Comparison of ENCODE assay signal across 1 cellular context in the genomic region with DNA sequence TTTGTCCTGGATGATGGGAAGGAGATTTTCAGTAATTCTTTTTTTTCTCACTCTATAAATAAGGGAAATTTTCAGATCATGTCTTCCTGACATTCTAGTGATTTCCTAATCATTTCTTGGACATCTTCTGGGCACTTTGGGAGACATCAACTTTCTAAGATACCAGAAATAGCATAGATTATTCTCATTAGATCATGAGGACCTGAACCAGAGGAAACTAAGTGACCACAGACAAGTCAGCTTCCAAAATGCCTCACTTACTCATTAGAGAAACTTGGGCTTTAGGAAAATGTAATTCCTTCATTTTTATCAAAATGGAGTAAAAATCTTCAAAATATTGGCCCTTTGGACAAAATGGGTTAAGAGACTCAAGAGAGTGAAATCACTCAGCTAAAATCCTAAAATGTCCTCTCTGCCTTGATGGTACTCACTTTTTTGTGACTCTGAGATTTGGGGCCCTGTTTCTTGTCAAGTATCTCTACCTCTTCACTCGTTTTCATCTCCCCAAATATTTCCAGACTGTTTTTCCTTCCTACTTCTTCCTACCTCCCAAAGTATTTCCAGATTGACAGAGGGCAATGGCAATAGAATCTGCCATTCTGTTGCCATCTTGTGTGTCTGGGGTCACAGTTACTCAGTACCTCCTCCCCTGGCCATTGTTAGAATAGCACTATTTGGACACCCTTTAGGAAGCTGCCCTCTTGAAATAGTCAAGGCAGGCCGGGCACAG.
TF ChIP-seq lines count a peak whose summit lies in the region.

No MANE protein-coding gene starts in this region.

TF ChIP-seq in K562, 482 proteins besides CTCF, POLR2A, EP300 and RAD21 (continued from another document and continues in another):
- TF ChIP-seq, protein P1, sequence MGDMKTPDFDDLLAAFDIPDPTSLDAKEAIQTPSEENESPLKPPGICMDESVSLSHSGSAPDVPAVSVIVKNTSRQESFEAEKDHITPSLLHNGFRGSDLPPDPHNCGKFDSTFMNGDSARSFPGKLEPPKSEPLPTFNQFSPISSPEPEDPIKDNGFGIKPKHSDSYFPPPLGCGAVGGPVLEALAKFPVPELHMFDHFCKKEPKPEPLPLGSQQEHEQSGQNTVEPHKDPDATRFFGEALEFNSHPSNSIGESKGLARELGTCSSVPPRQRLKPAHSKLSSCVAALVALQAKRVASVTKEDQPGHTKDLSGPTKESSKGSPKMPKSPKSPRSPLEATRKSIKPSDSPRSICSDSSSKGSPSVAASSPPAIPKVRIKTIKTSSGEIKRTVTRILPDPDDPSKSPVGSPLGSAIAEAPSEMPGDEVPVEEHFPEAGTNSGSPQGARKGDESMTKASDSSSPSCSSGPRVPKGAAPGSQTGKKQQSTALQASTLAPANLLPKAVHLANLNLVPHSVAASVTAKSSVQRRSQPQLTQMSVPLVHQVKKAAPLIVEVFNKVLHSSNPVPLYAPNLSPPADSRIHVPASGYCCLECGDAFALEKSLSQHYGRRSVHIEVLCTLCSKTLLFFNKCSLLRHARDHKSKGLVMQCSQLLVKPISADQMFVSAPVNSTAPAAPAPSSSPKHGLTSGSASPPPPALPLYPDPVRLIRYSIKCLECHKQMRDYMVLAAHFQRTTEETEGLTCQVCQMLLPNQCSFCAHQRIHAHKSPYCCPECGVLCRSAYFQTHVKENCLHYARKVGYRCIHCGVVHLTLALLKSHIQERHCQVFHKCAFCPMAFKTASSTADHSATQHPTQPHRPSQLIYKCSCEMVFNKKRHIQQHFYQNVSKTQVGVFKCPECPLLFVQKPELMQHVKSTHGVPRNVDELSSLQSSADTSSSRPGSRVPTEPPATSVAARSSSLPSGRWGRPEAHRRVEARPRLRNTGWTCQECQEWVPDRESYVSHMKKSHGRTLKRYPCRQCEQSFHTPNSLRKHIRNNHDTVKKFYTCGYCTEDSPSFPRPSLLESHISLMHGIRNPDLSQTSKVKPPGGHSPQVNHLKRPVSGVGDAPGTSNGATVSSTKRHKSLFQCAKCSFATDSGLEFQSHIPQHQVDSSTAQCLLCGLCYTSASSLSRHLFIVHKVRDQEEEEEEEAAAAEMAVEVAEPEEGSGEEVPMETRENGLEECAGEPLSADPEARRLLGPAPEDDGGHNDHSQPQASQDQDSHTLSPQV (IDR thresholded peaks at IDR 0.05): peak; percentile 85
- no peak for TF ChIP-seq SP1 (CRISPR knock-in tag; IDR thresholded peaks at IDR 0.05)
- TF ChIP-seq ASH1L (IDR thresholded peaks at IDR 0.05; ENCODE audit: borderline replicate concordance, low read depth, partially characterized antibody): no peak
- TF ChIP-seq SMAD3 (CRISPR knock-in tag; conservative IDR thresholded peaks at IDR 0.05): 0 out of 2 replicates have a peak, but pooled peaks have one; percentile 18
- no peak for TF ChIP-seq ZSCAN29 (IDR thresholded peaks at IDR 0.05)
- TF ChIP-seq HNRNPL (IDR thresholded peaks at IDR 0.05; ENCODE audit: low read depth, low read length): no peak
- TF ChIP-seq ZNF764 (CRISPR knock-in tag; IDR thresholded peaks at IDR 0.05; ENCODE audit: low read depth): no peak
- 0 out of 2 replicates have a peak, but pooled peaks have one; percentile 26 for TF ChIP-seq CBX1 (IDR thresholded peaks at IDR 0.05; ENCODE audit: low read depth)
- TF ChIP-seq NONO (IDR thresholded peaks at IDR 0.05; ENCODE audit: low read depth in 2 of 2, low read length in 1 of 2): no peak
- TF ChIP-seq LEF1 (IDR thresholded peaks at IDR 0.05): no peak
- no peak for TF ChIP-seq PHTF2 (CRISPR knock-in tag; IDR thresholded peaks at IDR 0.05)
- no peak for TF ChIP-seq SMARCA4 (IDR thresholded peaks at IDR 0.05)
- TF ChIP-seq KDM4B (IDR thresholded peaks at IDR 0.05; ENCODE audit: borderline replicate concordance in 2 of 2, low read depth in 1 of 2): no peak
- no peak for TF ChIP-seq DNMT1 (IDR thresholded peaks at IDR 0.05)
- TF ChIP-seq ZBTB17 (CRISPR knock-in tag; IDR thresholded peaks at IDR 0.05): peak; percentile 64; the same call in 1 of the 2 replicates
- no peak for TF ChIP-seq MTA3 (IDR thresholded peaks at IDR 0.05; ENCODE audit: borderline replicate concordance)
- TF ChIP-seq, protein P2, sequence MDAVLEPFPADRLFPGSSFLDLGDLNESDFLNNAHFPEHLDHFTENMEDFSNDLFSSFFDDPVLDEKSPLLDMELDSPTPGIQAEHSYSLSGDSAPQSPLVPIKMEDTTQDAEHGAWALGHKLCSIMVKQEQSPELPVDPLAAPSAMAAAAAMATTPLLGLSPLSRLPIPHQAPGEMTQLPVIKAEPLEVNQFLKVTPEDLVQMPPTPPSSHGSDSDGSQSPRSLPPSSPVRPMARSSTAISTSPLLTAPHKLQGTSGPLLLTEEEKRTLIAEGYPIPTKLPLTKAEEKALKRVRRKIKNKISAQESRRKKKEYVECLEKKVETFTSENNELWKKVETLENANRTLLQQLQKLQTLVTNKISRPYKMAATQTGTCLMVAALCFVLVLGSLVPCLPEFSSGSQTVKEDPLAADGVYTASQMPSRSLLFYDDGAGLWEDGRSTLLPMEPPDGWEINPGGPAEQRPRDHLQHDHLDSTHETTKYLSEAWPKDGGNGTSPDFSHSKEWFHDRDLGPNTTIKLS (IDR thresholded peaks at IDR 0.05; ENCODE audit: borderline replicate concordance, low read depth): no peak
- TF ChIP-seq POLR2H (tag; IDR thresholded peaks at IDR 0.05; ENCODE audit: low read depth): no peak
- TF ChIP-seq ZNF146 (CRISPR knock-in tag; IDR thresholded peaks at IDR 0.05; ENCODE audit: unreplicated experiment): no peak
- TF ChIP-seq NBN (IDR thresholded peaks at IDR 0.05; ENCODE audit: low read depth): no peak
- no peak for TF ChIP-seq MCM3 (IDR thresholded peaks at IDR 0.05)
- no peak for TF ChIP-seq NR4A1 (CRISPR knock-in tag; IDR thresholded peaks at IDR 0.05)
- peak; percentile 57; the same call in 1 of the 2 replicates for TF ChIP-seq NR4A1 (tag; IDR thresholded peaks at IDR 0.05)
- no peak for TF ChIP-seq TSHZ1 (CRISPR knock-in tag; IDR thresholded peaks at IDR 0.05)
- TF ChIP-seq ARID1B (IDR thresholded peaks at IDR 0.05): no peak
- no peak for TF ChIP-seq PHF8 (IDR thresholded peaks at IDR 0.05; ENCODE audit: borderline replicate concordance, low read length)
- TF ChIP-seq ZNF175 (CRISPR knock-in tag; IDR thresholded peaks at IDR 0.05; ENCODE audit: low read depth): no peak
- no peak for TF ChIP-seq ZNF354B (CRISPR knock-in tag; IDR thresholded peaks at IDR 0.05)
- TF ChIP-seq XRCC3 (IDR thresholded peaks at IDR 0.05): no peak
- no peak for TF ChIP-seq GABPA (tag; conservative IDR thresholded peaks at IDR 0.05; ENCODE audit: low read depth)
- no peak for TF ChIP-seq ZNF695 (CRISPR knock-in tag; IDR thresholded peaks at IDR 0.05)
- no peak for TF ChIP-seq HDAC3 (IDR thresholded peaks at IDR 0.05; ENCODE audit: borderline replicate concordance, partially characterized antibody)
- no peak for TF ChIP-seq KLF16 (IDR thresholded peaks at IDR 0.05)
- no peak for TF ChIP-seq CSDE1 (IDR thresholded peaks at IDR 0.05)
- TF ChIP-seq LCOR (CRISPR knock-in tag; IDR thresholded peaks at IDR 0.05): no peak
- TF ChIP-seq ZNF431 (CRISPR knock-in tag; IDR thresholded peaks at IDR 0.05): no peak
- TF ChIP-seq BCOR (IDR thresholded peaks at IDR 0.05): no peak
- no peak for TF ChIP-seq TEAD4 (IDR thresholded peaks at IDR 0.05; ENCODE audit: low read length)
- TF ChIP-seq TEAD4 (CRISPR knock-in tag; IDR thresholded peaks at IDR 0.05; ENCODE audit: borderline replicate concordance): no peak
- TF ChIP-seq NFIX (CRISPR knock-in tag; IDR thresholded peaks at IDR 0.05; ENCODE audit: low read depth): no peak
- no peak for TF ChIP-seq SFPQ (IDR thresholded peaks at IDR 0.05; ENCODE audit: low read depth, low read length)
- TF ChIP-seq ZNF239 (CRISPR knock-in tag; IDR thresholded peaks at IDR 0.05): peak; percentile 57; the same call in 1 of the 2 replicates
- no peak for TF ChIP-seq THAP7 (CRISPR knock-in tag; IDR thresholded peaks at IDR 0.05)
- TF ChIP-seq FOS (IDR thresholded peaks at IDR 0.05; ENCODE audit: extremely low read depth, insufficient read length): no peak
- TF ChIP-seq SREBF2 (CRISPR knock-in tag; IDR thresholded peaks at IDR 0.05): no peak
- no peak for TF ChIP-seq NR2C1 (IDR thresholded peaks at IDR 0.05)
- peak; percentile 69 for TF ChIP-seq NR2C1 (tag; IDR thresholded peaks at IDR 0.05)
